In genomic region chr16:89759742-89760366, GRCh38 we compare ENCODE assay signal across 12 cellular contexts. TPM values are rescaled to one million over a fixed set of nuclear protein-coding genes. Genes with fewer than 3 reads are reported as not detected.
DNase-seq lines count a peak whose midpoint lies in the region; ATAC-seq and TF ChIP-seq lines count a peak whose summit lies in the region.
"Had no signal": no experiment of that assay in that cellular context is flagged by ENCODE, and none has a peak within 500 bp of the region (broad histone marks: within the 10 kb centered on the region; RNA-seq: fewer than 3 reads in every experiment).

No MANE protein-coding gene starts in this region.

- H3K4me3 Mint-ChIP-seq in CD4-positive, alpha-beta T cell: peak overlapping the region; percentile 87
- no peak overlapping the region for H3K4me3 Mint-ChIP-seq in activated CD4-positive, alpha-beta memory T cell treated with anti-CD3 and anti-CD28 coated beads for 36 hours
- H3K4me3 Mint-ChIP-seq: activated naive CD8-positive, alpha-beta T cell had no signal

- H3K9ac ChIP-seq in BLaER1: no peak overlapping the region

- peak overlapping the region; percentile 88 for H3K27ac Mint-ChIP-seq in CD4-positive, alpha-beta T cell
- no peak overlapping the region for H3K27ac Mint-ChIP-seq in activated CD4-positive, alpha-beta memory T cell treated with anti-CD3 and anti-CD28 coated beads for 36 hours

- no peak overlapping the region for H3K4me3 ChIP-seq in BLaER1
- peak overlapping the region; percentile 11 for H3K4me3 ChIP-seq in lower lobe of right lung
- H3K4me3 ChIP-seq: gastroesophageal sphincter had no signal

- CTCF ChIA-PET in CD4-positive, alpha-beta T cell (lab: Charles Lee): interaction anchor here (0.6 kb wide), 1 partner anchor 443 kb away, joined by 3 read pairs; no protein-coding TSS in a partner anchor
- CTCF ChIA-PET in activated CD4-positive, alpha-beta memory T cell treated with anti-CD3 and anti-CD28 coated beads for 36 hours (lab: Charles Lee): interaction anchor here (0.8 kb wide), 1 partner anchor 17 kb away, joined by 3 read pairs; no protein-coding TSS in a partner anchor

- H3K4me2 ChIP-seq in BLaER1: no peak overlapping the region

- peaks cover 99% of the 10 kb centered on the region for H3K36me3 ChIP-seq in BLaER1
- H3K36me3 ChIP-seq in lower lobe of right lung: no peaks in the 10 kb centered on the region
- H3K36me3 ChIP-seq: gastroesophageal sphincter had no signal

- peaks cover 36% of the 10 kb centered on the region for H3K4me1 ChIP-seq in BLaER1
- H3K4me1 ChIP-seq in lower lobe of right lung: peaks cover 14% of the 10 kb centered on the region
- H3K4me1 ChIP-seq: BE2C, gastroesophageal sphincter had no signal

- no peaks in the 10 kb centered on the region for H3K9me3 Mint-ChIP-seq in CD4-positive, alpha-beta T cell
- no peaks in the 10 kb centered on the region for H3K9me3 Mint-ChIP-seq in activated CD4-positive, alpha-beta memory T cell treated with anti-CD3 and anti-CD28 coated beads for 36 hours

- H3K27me3 ChIP-seq in BLaER1 (no peaks in the 10 kb centered on the region), lower lobe of right lung (ENCODE audit: low read depth) (no peaks in the 10 kb centered on the region)
- no peaks in the 10 kb centered on the region for H3K27me3 ChIP-seq in CD4-positive, alpha-beta T cell (ENCODE audit: control insufficient read depth, insufficient read depth, low read length)
- H3K27me3 ChIP-seq: BE2C had no signal

- DNase-seq in CD4-positive, alpha-beta T cell: peak in 2 of 10 experiments; percentile 7 to 14
- peak; percentile 48 for DNase-seq in activated CD4-positive, alpha-beta memory T cell treated with anti-CD3 and anti-CD28 coated beads for 36 hours
- no peak for DNase-seq in lower lobe of right lung
- DNase-seq in stimulated activated CD4-positive, alpha-beta T cell treated with anti-CD3 and anti-CD28 coated beads, Interleukin-4, amount 100 ng/mL, for 4 hours: no peak
- DNase-seq: BE2C, nucleus accumbens had no signal

- H3K4me1 Mint-ChIP-seq in CD4-positive, alpha-beta T cell (ENCODE audit: low read depth): peaks cover 29% of the 10 kb centered on the region
- H3K4me1 Mint-ChIP-seq in activated CD4-positive, alpha-beta memory T cell treated with anti-CD3 and anti-CD28 coated beads for 36 hours (ENCODE audit: low read depth): peaks cover 40% of the 10 kb centered on the region

- POLR2A ChIA-PET in CD4-positive, alpha-beta T cell (lab: Charles Lee): interaction anchor here (1.0 to 1.3 kb wide), 2 partner anchors 30 to 36 kb away, joined by 4 read pairs; no protein-coding TSS in a partner anchor
- POLR2A ChIA-PET in activated CD4-positive, alpha-beta memory T cell treated with anti-CD3 and anti-CD28 coated beads for 36 hours (lab: Charles Lee): no interaction called here

- H3K36me3 Mint-ChIP-seq in CD4-positive, alpha-beta T cell (ENCODE audit: low read depth): peaks cover 4% of the 10 kb centered on the region
- H3K36me3 Mint-ChIP-seq in activated CD4-positive, alpha-beta memory T cell treated with anti-CD3 and anti-CD28 coated beads for 36 hours: peaks cover 65% of the 10 kb centered on the region

- H3K9me3 ChIP-seq in BLaER1 (no peaks in the 10 kb centered on the region), lower lobe of right lung (no peaks in the 10 kb centered on the region)
- H3K9me3 ChIP-seq in CD4-positive, alpha-beta T cell (ENCODE audit: control insufficient read depth, low read length): no peaks in the 10 kb centered on the region
- H3K9me3 ChIP-seq: BE2C, gastroesophageal sphincter had no signal

- intact Hi-C loops in CD4-positive, alpha-beta T cell (cut with DNase I, micrococcal nuclease): no loop called here
- intact Hi-C loops in activated CD4-positive, alpha-beta memory T cell treated with anti-CD3 and anti-CD28 coated beads for 36 hours (cut with micrococcal nuclease): loop anchor here (5.0 kb wide), 1 partner anchor 38 kb away; the partner anchor contains the start of genes VPS9D1 and ZNF276
- intact Hi-C loops in lower lobe of right lung (cut with DNase I): no loop called here

- H4K20me1 ChIP-seq in BLaER1: peaks cover 6% of the 10 kb centered on the region; the same call in 1 of the 2 replicates

- no peaks in the 10 kb centered on the region for H3K27me3 Mint-ChIP-seq in CD4-positive, alpha-beta T cell
- H3K27me3 Mint-ChIP-seq in activated CD4-positive, alpha-beta memory T cell treated with anti-CD3 and anti-CD28 coated beads for 36 hours: no peaks in the 10 kb centered on the region
- H3K27me3 Mint-ChIP-seq: activated naive CD8-positive, alpha-beta T cell had no signal

- ATAC-seq in CD4-positive, alpha-beta T cell (ENCODE audit: poor library complexity): peak; percentile 43
- ATAC-seq in lower lobe of right lung (peak in 1 of 2 donors; percentile 56), GM18867 (IDR thresholded peaks at IDR 0.05; ENCODE audit: unreplicated experiment) (no peak), HG03039 (IDR thresholded peaks at IDR 0.05; ENCODE audit: unreplicated experiment) (no peak), GM18858 (IDR thresholded peaks at IDR 0.05; ENCODE audit: unreplicated experiment) (no peak)
- ATAC-seq: gastroesophageal sphincter had no signal

- no peak for TF ChIP-seq CTCF in CD4-positive, alpha-beta T cell (IDR thresholded peaks at IDR 0.05)
- TF ChIP-seq CTCF in lower lobe of right lung (IDR thresholded peaks at IDR 0.05): no peak

- H3K27ac ChIP-seq in BLaER1: 0 out of 2 replicates have a peak overlapping the region, but pooled peaks have one; percentile 56
- H3K27ac ChIP-seq in CD4-positive, alpha-beta T cell (ENCODE audit: low read depth, low read length): no peak overlapping the region
- H3K27ac ChIP-seq in lower lobe of right lung: no peak overlapping the region
- H3K27ac ChIP-seq: gastroesophageal sphincter had no signal

RNA-seq across cellular contexts. Expression of gene ZNF276, which starts 38.5 kb away (rescaled TPM):
- total RNA-seq in CD4-positive, alpha-beta T cell: 100 to 1,000 TPM; 127 to 137 TPM
- 10 to 100 TPM; 22.1 to 25.6 TPM for total RNA-seq in activated CD4-positive, alpha-beta memory T cell treated with anti-CD3 and anti-CD28 coated beads for 36 hours
- total RNA-seq in lower lobe of right lung: 33.2 TPM

RNA-seq across cellular contexts. Expression of gene VPS9D1, which starts 39.2 kb away (rescaled TPM):
- total RNA-seq in CD4-positive, alpha-beta T cell: 10 to 100 TPM; 18.5 to 21.8 TPM
- 1 to 10 TPM; 2.9 to 3.2 TPM for total RNA-seq in activated CD4-positive, alpha-beta memory T cell treated with anti-CD3 and anti-CD28 coated beads for 36 hours
- 15.6 TPM for total RNA-seq in lower lobe of right lung

RNA-seq across cellular contexts. Expression of gene FANCA, which starts 56.6 kb away (rescaled TPM):
- 1 to 10 TPM; 4.1 to 5.0 TPM for total RNA-seq in CD4-positive, alpha-beta T cell
- total RNA-seq in activated CD4-positive, alpha-beta memory T cell treated with anti-CD3 and anti-CD28 coated beads for 36 hours: 100 to 1,000 TPM in 1 of 2 experiments, 10 to 100 TPM in 1; 99.4 to 103 TPM
- 7.9 TPM for total RNA-seq in lower lobe of right lung

RNA-seq across cellular contexts. Expression of gene SPATA2L, which starts 58.3 kb away (rescaled TPM):
- 10 to 100 TPM; 26.1 to 28.3 TPM for total RNA-seq in CD4-positive, alpha-beta T cell
- total RNA-seq in activated CD4-positive, alpha-beta memory T cell treated with anti-CD3 and anti-CD28 coated beads for 36 hours: 1 to 10 TPM; 6.8 to 7.6 TPM
- total RNA-seq in lower lobe of right lung: 10.3 TPM

Comparison
In these comparisons a context has a peak if more than half of its experiments do, and no peak if none do; other contexts are left out.
1. RNA of gene FANCA, which starts 56.6 kb away (total RNA-seq): 99.4 to 103 TPM in activated CD4-positive, alpha-beta memory T cell treated with anti-CD3 and anti-CD28 coated beads for 36 hours; 7.9 TPM in lower lobe of right lung (single experiment) and 4.1 to 5.0 TPM in CD4-positive, alpha-beta T cell; every median in the first group is over 10 times any median in the second.